8 cellular contexts compared by ENCODE assay signal in genomic region chr3:126358038-126358815, GRCh38. TPM values are rescaled to one million over a fixed set of nuclear protein-coding genes. Genes with fewer than 3 reads are reported as not detected.
A peak's percentile ranks its signal among the peaks of the same experiment; 100 is the strongest.
DNase-seq lines count a peak whose midpoint lies in the region; ATAC-seq and TF ChIP-seq lines count a peak whose summit lies in the region.

No MANE protein-coding gene starts in this region.

- no peak for TF ChIP-seq EP300 in suprapubic skin (IDR thresholded peaks at IDR 0.05)

- H3K27ac Mint-ChIP-seq in activated naive CD8-positive, alpha-beta T cell treated with anti-CD3 and anti-CD28 coated beads, Interleukin-2, amount 50 U/mL, for 24 hours: no peak overlapping the region

- H3K4me1 ChIP-seq in HUES48 (ENCODE audit: control insufficient read depth, insufficient read depth, low read length): peaks cover 27% of the 10 kb centered on the region
- H3K4me1 ChIP-seq in suprapubic skin: peaks cover 26% of the 10 kb centered on the region

- peak overlapping the region; percentile 74 for H3K4me3 Mint-ChIP-seq in activated naive CD8-positive, alpha-beta T cell treated with anti-CD3 and anti-CD28 coated beads, Interleukin-2, amount 50 U/mL, for 24 hours

- DNase-seq in A172 (ENCODE audit: low spot score) (peak; percentile 8), iPS-NIHi11 (ENCODE audit: low spot score) (peak; percentile 51), suprapubic skin (ENCODE audit: low spot score in 2 of 2) (no peak), AG08396 (ENCODE audit: low spot score) (no peak)
- no peak for DNase-seq in activated naive CD8-positive, alpha-beta T cell treated with anti-CD3 and anti-CD28 coated beads, Interleukin-2, amount 50 U/mL, for 24 hours

- H3K9me3 ChIP-seq in HUES48 (ENCODE audit: control insufficient read depth, insufficient read depth, low read length) (no peaks in the 10 kb centered on the region), suprapubic skin (no peaks in the 10 kb centered on the region)

- WGBS in suprapubic skin: 0% methylated on average over 2 of the region's 11 CpGs

- peaks cover 26% of the 10 kb centered on the region for H3K27me3 ChIP-seq in HUES48 (ENCODE audit: control insufficient read depth, insufficient read depth, low read length)
- H3K27me3 ChIP-seq in suprapubic skin: peaks cover 36% of the 10 kb centered on the region

- H3K27me3 Mint-ChIP-seq in activated naive CD8-positive, alpha-beta T cell treated with anti-CD3 and anti-CD28 coated beads, Interleukin-2, amount 50 U/mL, for 24 hours: peaks cover 51% of the 10 kb centered on the region

- H3K4me1 Mint-ChIP-seq in activated naive CD8-positive, alpha-beta T cell treated with anti-CD3 and anti-CD28 coated beads, Interleukin-2, amount 50 U/mL, for 24 hours: peaks cover 11% of the 10 kb centered on the region

- H3K9ac ChIP-seq in HUES48 (ENCODE audit: low read depth, low read length): no peak overlapping the region

- no peaks in the 10 kb centered on the region for H3K36me3 ChIP-seq in HUES48 (ENCODE audit: control insufficient read depth, insufficient read depth, low read length)
- no peaks in the 10 kb centered on the region for H3K36me3 ChIP-seq in suprapubic skin

- H3K36me3 Mint-ChIP-seq in activated naive CD8-positive, alpha-beta T cell treated with anti-CD3 and anti-CD28 coated beads, Interleukin-2, amount 50 U/mL, for 24 hours (ENCODE audit: low read depth): no peaks in the 10 kb centered on the region

- no peak for TF ChIP-seq POLR2A in suprapubic skin (IDR thresholded peaks at IDR 0.05)

- peak overlapping the region; percentile 83 for H3K4me3 ChIP-seq in HUES48 (ENCODE audit: low read depth, low read length)
- peak overlapping the region; percentile 84 for H3K4me3 ChIP-seq in suprapubic skin

- no peak for ATAC-seq in activated naive CD8-positive, alpha-beta T cell treated with anti-CD3 and anti-CD28 coated beads, Interleukin-2, amount 50 U/mL, for 24 hours
- no peak for ATAC-seq in HG03469 (IDR thresholded peaks at IDR 0.05; ENCODE audit: unreplicated experiment)
- ATAC-seq in GM21529 (IDR thresholded peaks at IDR 0.05; ENCODE audit: unreplicated experiment): no peak

- H3K27ac ChIP-seq in HUES48 (ENCODE audit: low read depth, low read length): peak overlapping the region; percentile 31
- no peak overlapping the region for H3K27ac ChIP-seq in suprapubic skin

- no peak for TF ChIP-seq CTCF in suprapubic skin (IDR thresholded peaks at IDR 0.05)

- no peaks in the 10 kb centered on the region for H3K9me3 Mint-ChIP-seq in activated naive CD8-positive, alpha-beta T cell treated with anti-CD3 and anti-CD28 coated beads, Interleukin-2, amount 50 U/mL, for 24 hours

RNA-seq across cellular contexts. Expression of gene KLF15, which starts 1.0 kb away (rescaled TPM):
- total RNA-seq in A172 (2014; rRNA removed; shearing (Covaris generic)): 0.03 and 0.31 TPM in 2 replicates
- 10 to 100 TPM in 3 of 4 donors, 1 to 10 TPM in 1; 7.3 to 19.2 (median 14.3) TPM for total RNA-seq in suprapubic skin

RNA-seq across cellular contexts. Expression of gene CFAP100, which starts 36.5 kb away (rescaled TPM):
- not detected in 2 replicates for total RNA-seq in A172 (2014; rRNA removed; shearing (Covaris generic))
- not detected for total RNA-seq in suprapubic skin

Comparison
In these comparisons a context has a peak if more than half of its experiments do, and no peak if none do; other contexts are left out.
1. DNase-seq: peak in A172 (single experiment) and iPS-NIHi11 (single experiment); none in activated naive CD8-positive, alpha-beta T cell treated with anti-CD3 and anti-CD28 coated beads, Interleukin-2, amount 50 U/mL, for 24 hours (single experiment), suprapubic skin (0 of 2) and AG08396 (single experiment).